Comparison of ENCODE assay signal across 17 cellular contexts in the genomic region with DNA sequence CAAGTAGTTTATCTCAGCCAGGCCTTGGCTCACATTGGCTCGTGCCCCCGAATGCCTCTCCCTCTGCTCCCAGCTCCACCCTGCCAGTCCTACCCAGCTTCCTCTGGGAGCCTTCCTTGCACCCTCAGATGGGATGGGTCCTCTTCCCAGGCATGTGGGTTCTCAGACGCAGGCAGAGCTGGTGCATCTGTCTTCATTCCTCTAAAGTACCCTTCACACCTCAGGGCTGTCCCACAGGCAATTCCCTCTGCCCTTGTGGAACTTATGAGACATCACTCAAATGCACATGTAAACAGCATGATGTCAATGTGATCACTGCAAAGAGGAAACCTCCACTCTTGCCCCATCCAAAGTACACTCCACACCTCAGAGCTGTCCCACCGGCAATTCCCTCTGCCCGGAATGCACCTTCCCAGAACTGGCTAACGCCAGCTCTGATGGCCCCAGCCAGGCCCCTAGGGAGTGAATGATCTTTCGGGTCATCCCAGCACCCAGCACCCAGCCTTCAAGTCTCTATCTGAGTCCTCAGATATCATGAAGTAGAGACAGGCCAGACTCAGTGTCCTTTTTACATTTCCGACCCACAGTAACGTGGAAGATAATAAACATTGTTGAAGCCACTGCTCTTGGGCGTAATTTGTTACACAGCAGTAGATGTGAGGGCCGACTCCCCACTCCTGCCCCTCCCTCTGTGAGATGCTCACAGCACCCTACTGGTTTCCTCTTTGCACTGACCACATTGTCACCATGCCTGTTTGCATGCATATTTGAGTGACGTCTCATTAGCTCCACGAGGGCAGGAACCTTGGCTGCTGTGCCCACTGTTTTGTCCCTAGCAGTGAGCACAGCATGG.
DNase-seq lines count a peak whose midpoint lies in the region; ATAC-seq and TF ChIP-seq lines count a peak whose summit lies in the region.
"Had no signal": no experiment of that assay in that cellular context is flagged by ENCODE, and none has a peak within 500 bp of the region (broad histone marks: within the 10 kb centered on the region; RNA-seq: fewer than 3 reads in every experiment).

No MANE protein-coding gene starts in this region.

- no peak overlapping the region for H3K27ac Mint-ChIP-seq in activated B cell treated with CpG ODN at 0.5 μM for 24 hours
- H3K27ac Mint-ChIP-seq: stimulated activated naive CD8-positive, alpha-beta T cell treated with anti-CD3 and anti-CD28 coated beads, Interleukin-15, Interleukin-2, amounts not matched to agents 100 ng/mL and 50 ng/mL, for 24 hours; T-cell had no signal

- H3K9me3 Mint-ChIP-seq in activated B cell treated with CpG ODN at 0.5 μM for 24 hours = no peaks in the 10 kb centered on the region
- H3K9me3 Mint-ChIP-seq: stimulated activated naive CD8-positive, alpha-beta T cell treated with anti-CD3 and anti-CD28 coated beads, Interleukin-15, Interleukin-2, amounts not matched to agents 100 ng/mL and 50 ng/mL, for 24 hours; T-cell had no signal

- H3K4me1 ChIP-seq in heart left ventricle (no peaks in the 10 kb centered on the region), right lobe of liver (peaks cover 0 to 17% (median 8%) of the 10 kb centered on the region in 4 donors), testis (no peaks in the 10 kb centered on the region)
- H3K4me1 ChIP-seq: colonic mucosa, vagina had no signal

- H3K4me3 Mint-ChIP-seq in activated B cell treated with CpG ODN at 0.5 μM for 24 hours = no peak overlapping the region
- H3K4me3 Mint-ChIP-seq: stimulated activated naive CD8-positive, alpha-beta T cell treated with anti-CD3 and anti-CD28 coated beads, Interleukin-15, Interleukin-2, amounts not matched to agents 100 ng/mL and 50 ng/mL, for 24 hours; T-cell had no signal

- TF ChIP-seq POLR2A in heart left ventricle (IDR thresholded peaks at IDR 0.05) (no peak), right lobe of liver (IDR thresholded peaks at IDR 0.05) (peak; percentile 12), testis (IDR thresholded peaks at IDR 0.05) (no peak)

- H3K9me3 ChIP-seq in heart left ventricle (peaks cover 0 to 8% (median 0%) of the 10 kb centered on the region in 12 donors), right lobe of liver (no peaks in the 10 kb centered on the region), testis (no peaks in the 10 kb centered on the region)
- H3K9me3 ChIP-seq: colonic mucosa, vagina had no signal

- ATAC-seq in heart left ventricle (no peak), activated B cell treated with CpG ODN at 0.5 μM for 24 hours (ENCODE audit: low read depth) (peak; percentile 35), right lobe of liver (peak; percentile 28 to 66 (median 52)), HG02798 (IDR thresholded peaks at IDR 0.05; ENCODE audit: poor library complexity, unreplicated experiment) (no peak)
- ATAC-seq: T-cell had no signal

- H3K27me3 ChIP-seq in heart left ventricle (no peaks in the 10 kb centered on the region), right lobe of liver (no peaks in the 10 kb centered on the region), testis (no peaks in the 10 kb centered on the region)
- H3K27me3 ChIP-seq: colonic mucosa, vagina had no signal

- DNase-seq in cardiac septum (ENCODE audit: low spot score) = peak; percentile 63
- DNase-seq in heart left ventricle = no peak
- no peak for DNase-seq in activated B cell treated with CpG ODN at 0.5 μM for 24 hours
- peak in 2 of 3 donors; percentile 31 to 70 for DNase-seq in right lobe of liver
- DNase-seq in HPDE6-E6E7 (ENCODE audit: extremely low spot score) = no peak
- DNase-seq in activated T-cell treated with anti-CD3 and anti-CD28 coated beads for 4 hours = no peak
- DNase-seq in testis = no peak
- DNase-seq: activated CD8-positive, alpha-beta memory T cell treated with anti-CD3 and anti-CD28 coated beads for 24 hours; colonic mucosa; erythroblast; islet precursor cell; NCI-H82; WERI-Rb-1 had no signal

- POLR2A ChIA-PET in activated B cell treated with CpG ODN at 0.5 μM for 24 hours (lab: Charles Lee) = no interaction called here

- no peaks in the 10 kb centered on the region for H3K36me3 Mint-ChIP-seq in activated B cell treated with CpG ODN at 0.5 μM for 24 hours (ENCODE audit: low read depth)
- H3K36me3 Mint-ChIP-seq: T-cell had no signal

- H3K4me3 ChIP-seq in heart left ventricle = no peak overlapping the region
- no peak overlapping the region for H3K4me3 ChIP-seq in right lobe of liver
- no peak overlapping the region for H3K4me3 ChIP-seq in testis
- H3K4me3 ChIP-seq: colonic mucosa, vagina had no signal

- TF ChIP-seq CTCF in heart left ventricle (IDR thresholded peaks at IDR 0.05) (no peak), activated B cell treated with CpG ODN at 0.5 μM for 24 hours (IDR thresholded peaks at IDR 0.05) (no peak), right lobe of liver (IDR thresholded peaks at IDR 0.05) (no peak), testis (IDR thresholded peaks at IDR 0.05) (no peak)

- intact Hi-C loops in cardiac septum (cut with DNase I) = no loop called here
- intact Hi-C loops in heart left ventricle (cut with DNase I) = no loop called here
- intact Hi-C loops in activated B cell treated with CpG ODN at 0.5 μM for 24 hours (cut with micrococcal nuclease) = loop anchor here (2.0 to 5.0 kb wide), 2 partner anchors 66 to 92 kb away; no protein-coding TSS in a partner anchor
- intact Hi-C loops in right lobe of liver (cut with DNase I) = no loop called here
- intact Hi-C loops in testis (cut with DNase I; ENCODE audit: low total_unique reads) = no loop called here

- no peaks in the 10 kb centered on the region for H3K27me3 Mint-ChIP-seq in activated B cell treated with CpG ODN at 0.5 μM for 24 hours
- H3K27me3 Mint-ChIP-seq: stimulated activated naive CD8-positive, alpha-beta T cell treated with anti-CD3 and anti-CD28 coated beads, Interleukin-15, Interleukin-2, amounts not matched to agents 100 ng/mL and 50 ng/mL, for 24 hours; T-cell had no signal

- H3K36me3 ChIP-seq in heart left ventricle (no peaks in the 10 kb centered on the region), right lobe of liver (no peaks in the 10 kb centered on the region), testis (ENCODE audit: low read depth, missing control alignments) (no peaks in the 10 kb centered on the region)
- H3K36me3 ChIP-seq: colonic mucosa, vagina, WERI-Rb-1 had no signal

- H3K27ac ChIP-seq in heart left ventricle (no peak overlapping the region), right lobe of liver (peak overlapping the region in 1 of 3 donors; percentile 3), testis (no peak overlapping the region)
- H3K27ac ChIP-seq: colonic mucosa, vagina, WERI-Rb-1 had no signal

- WGBS in heart left ventricle, 4 donors = 80 to 83% (median 80%) methylated on average over 13 of the region's 13 CpGs
- WGBS in right lobe of liver (ENCODE audit: insufficient coverage, low coverage, low lambda C conversion rate, missing lambda C conversion rate) = 65% methylated on average over 9 of the region's 13 CpGs
- 82 to 88% methylated on average over 13 of the region's 13 CpGs for WGBS in testis, 2 donors

- CTCF ChIA-PET in activated B cell treated with CpG ODN at 0.5 μM for 24 hours (lab: Charles Lee) = interaction anchor here (6.7 kb wide), 1 partner anchor 170 kb away, joined by 56 read pairs; no protein-coding TSS in a partner anchor

- peaks cover 18% of the 10 kb centered on the region for H3K4me1 Mint-ChIP-seq in activated B cell treated with CpG ODN at 0.5 μM for 24 hours
- H3K4me1 Mint-ChIP-seq: T-cell had no signal

Comparison
In these comparisons a context has a peak if more than half of its experiments do, and no peak if none do; other contexts are left out.
1. DNase-seq: peak in cardiac septum (single experiment) and right lobe of liver (2 of 3); none in heart left ventricle (0 of 5), activated B cell treated with CpG ODN at 0.5 μM for 24 hours (single experiment), HPDE6-E6E7 (single experiment), activated T-cell treated with anti-CD3 and anti-CD28 coated beads for 4 hours (single experiment) and testis (single experiment).
2. ATAC-seq: peak in activated B cell treated with CpG ODN at 0.5 μM for 24 hours (single experiment) and right lobe of liver (4 of 4); none in heart left ventricle (0 of 4) and HG02798 (single experiment).